In genomic region chr5:152406082-152406481, GRCh38 we compare ENCODE assay signal across 38 cellular contexts. TPM values are rescaled to one million over a fixed set of nuclear protein-coding genes. Genes with fewer than 3 reads are reported as not detected.
"Had no signal": no experiment of that assay in that cellular context is flagged by ENCODE, and none has a peak within 500 bp of the region (broad histone marks: within the 10 kb centered on the region; RNA-seq: fewer than 3 reads in every experiment).

No MANE protein-coding gene starts in this region.

- H3K9me3 ChIP-seq: MG63 had no signal

- H3K27me3 ChIP-seq: MG63 had no signal

- H3K36me3 ChIP-seq: MG63 had no signal

- DNase-seq: Karpas-422, Kasumi-1, MG63, MM.1S, MV-4-11, NCI-H1048, NCI-H1092, NCI-H1092 treated with DMSO at 0.1 percent for 48 hours, NCI-H1105, NCI-H1105 treated with DMSO at 0.1 percent for 48 hours, NCI-H1417 treated with DMSO at 0.1 percent for 48 hours, NCI-H1436, NCI-H1436 treated with DMSO at 0.1 percent for 48 hours, NCI-H146, NCI-H1694, NCI-H1694 treated with DMSO at 0.1 percent for 48 hours, NCI-H187, NCI-H187 treated with DMSO at 0.1 percent for 48 hours, NCI-H1930, NCI-H2029, NCI-H2029 treated with DMSO at 0.1 percent for 48 hours, NCI-H2081, NCI-H2081 treated with DMSO at 0.1 percent for 48 hours, NCI-H2107, NCI-H2171, NCI-H2171 treated with DMSO at 0.1 percent for 48 hours, NCI-H2227 treated with DMSO at 0.1 percent for 48 hours, NCI-H226, NCI-H345, NCI-H446, NCI-H446 treated with DMSO at 0.1 percent for 48 hours, NCI-H510A, NCI-H510A treated with DMSO at 0.1 percent for 48 hours, NCI-H524 had no signal

- H3K4me3 ChIP-seq: MG63 had no signal

RNA-seq across cellular contexts. Expression of gene NMUR2, which starts 1.0 kb away (rescaled TPM):
- total RNA-seq: LHCN-M2, M059J, MCF 10A, NCI-H460 had no signal
